In the genomic region with DNA sequence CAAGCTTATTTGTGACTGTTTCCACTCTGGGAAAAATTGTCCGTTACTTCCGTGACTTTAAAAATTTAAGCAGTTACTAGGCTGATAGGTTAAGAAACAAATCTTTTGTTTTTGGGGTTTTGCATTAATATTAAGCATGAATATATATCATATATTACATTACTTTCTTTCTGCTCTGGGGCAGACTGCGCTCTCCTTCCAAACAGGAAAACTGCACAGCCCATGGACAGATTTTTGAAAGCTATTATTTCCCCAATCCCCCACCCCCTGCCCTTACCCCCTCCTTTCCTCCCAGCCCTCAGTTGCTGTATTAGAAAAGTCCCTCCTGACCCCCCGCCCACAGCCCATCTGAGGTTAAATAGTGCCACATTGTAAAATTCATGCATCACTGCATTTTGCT, we compare ENCODE assay signal across 20 cellular contexts. TPM values are rescaled to one million over a fixed set of nuclear protein-coding genes. Genes with fewer than 3 reads are reported as not detected.
DNase-seq lines count a peak whose midpoint lies in the region; ATAC-seq, FAIRE-seq and TF ChIP-seq lines count a peak whose summit lies in the region.
"Had no signal": no experiment of that assay in that cellular context is flagged by ENCODE, and none has a peak within 500 bp of the region (broad histone marks: within the 10 kb centered on the region; RNA-seq: fewer than 3 reads in every experiment).

No MANE protein-coding gene starts in this region.

- no peak overlapping the region for H3K4me3 ChIP-seq in BLaER1 treated with 17β-estradiol and CSF1 and Interleukin-3, amounts not matched to agents 10 nM and 100 nM
- H3K4me3 ChIP-seq in adipocyte (ENCODE audit: low read length): no peak overlapping the region
- no peak overlapping the region for H3K4me3 ChIP-seq in neuronal stem cell (ENCODE audit: low read length in 2 of 2)
- H3K4me3 ChIP-seq in pancreas: no peak overlapping the region
- H3K4me3 ChIP-seq: BLaER1 had no signal

- no peak for TF ChIP-seq CTCF in pancreas (IDR thresholded peaks at IDR 0.05)

- WGBS in neuronal stem cell (ENCODE audit: extremely low coverage in 2 of 2, insufficient read length in 2 of 2, insufficient replicate concordance in 1 of 2), 2 donors: no CpG with 5 or more reads among the region's 4 CpGs
- WGBS in pancreas, 2 donors: 94 to 98% methylated on average over 4 of the region's 4 CpGs

- H2BK12ac ChIP-seq in neuronal stem cell (ENCODE audit: low read length): no peak overlapping the region

- no peaks in the 10 kb centered on the region for H3K27me3 ChIP-seq in BLaER1 treated with 17β-estradiol and CSF1 and Interleukin-3, amounts not matched to agents 10 nM and 100 nM
- H3K27me3 ChIP-seq in adipocyte (replicated peaks; ENCODE audit: control insufficient read depth, insufficient read depth, low read length): no peaks in the 10 kb centered on the region
- no peaks in the 10 kb centered on the region for H3K27me3 ChIP-seq in neuronal stem cell (ENCODE audit: control insufficient read depth in 3 of 3, insufficient read depth in 3 of 3, low read depth in 1 of 3, low read length in 3 of 3)
- no peaks in the 10 kb centered on the region for H3K27me3 ChIP-seq in pancreas
- H3K27me3 ChIP-seq: BE2C, BLaER1 had no signal

- H3K9ac ChIP-seq in BLaER1 treated with 17β-estradiol and CSF1 and Interleukin-3, amounts not matched to agents 10 nM and 100 nM: no peak overlapping the region
- no peak overlapping the region for H3K9ac ChIP-seq in adipocyte (ENCODE audit: low read length)
- H3K9ac ChIP-seq in neuronal stem cell (ENCODE audit: low read depth, low read length, poor library complexity): no peak overlapping the region
- H3K9ac ChIP-seq: BLaER1 had no signal

- H3K23ac ChIP-seq in neuronal stem cell (ENCODE audit: low read depth, low read length, poor library complexity): peak overlapping the region; percentile 11

- peak overlapping the region in 2 of 11 experiments; percentile 11 to 19; a peak in 2 of 22 replicates for H3K27ac ChIP-seq in BLaER1 treated with 17β-estradiol and CSF1 and Interleukin-3, amounts not matched to agents 10 nM and 100 nM
- no peak overlapping the region for H3K27ac ChIP-seq in neuronal stem cell (replicated peaks; ENCODE audit: low read length)
- H3K27ac ChIP-seq in pancreas: no peak overlapping the region
- H3K27ac ChIP-seq: BLaER1, C4-2B had no signal

- no peaks in the 10 kb centered on the region for H3K9me3 ChIP-seq in BLaER1 treated with 17β-estradiol and CSF1 and Interleukin-3, amounts not matched to agents 10 nM and 100 nM (replicated peaks in 1 of 11)
- H3K9me3 ChIP-seq in adipocyte (ENCODE audit: control insufficient read depth, low read length): no peaks in the 10 kb centered on the region
- H3K9me3 ChIP-seq in neuronal stem cell (replicated peaks in 1 of 2; ENCODE audit: control insufficient read depth in 2 of 2, insufficient read depth in 1 of 2, low read depth in 1 of 2, low read length in 2 of 2): no peaks in the 10 kb centered on the region
- no peaks in the 10 kb centered on the region for H3K9me3 ChIP-seq in pancreas
- H3K9me3 ChIP-seq: BE2C, BLaER1, Caco-2 had no signal

- no peak overlapping the region for H2BK5ac ChIP-seq in neuronal stem cell (ENCODE audit: low read length)

- intact Hi-C loops in pancreas (cut with DNase I): loop anchor here in 2 of 3 donors (10.0 kb wide), 2 partner anchors 323 to 683 kb away; no protein-coding TSS in a partner anchor

- no peak overlapping the region for H3K18ac ChIP-seq in neuronal stem cell (ENCODE audit: low read length)

- no peak overlapping the region for H4K8ac ChIP-seq in neuronal stem cell (ENCODE audit: low read depth, low read length)

- H2BK15ac ChIP-seq in neuronal stem cell (ENCODE audit: low read length): no peak overlapping the region

- no peak overlapping the region for H2AK5ac ChIP-seq in neuronal stem cell (ENCODE audit: low read depth, low read length)

- peaks cover 0 to 17% (median 3%) of the 10 kb centered on the region in 11 experiments; a peak in 8 of 22 replicates for H3K36me3 ChIP-seq in BLaER1 treated with 17β-estradiol and CSF1 and Interleukin-3, amounts not matched to agents 10 nM and 100 nM
- H3K36me3 ChIP-seq in adipocyte (ENCODE audit: control insufficient read depth, insufficient read depth, low read length, severe bottlenecking) (no peaks in the 10 kb centered on the region), neuronal stem cell (replicated peaks in 1 of 2; ENCODE audit: control insufficient read depth in 2 of 2, insufficient read depth in 2 of 2, low read length in 2 of 2) (peaks cover 0 to 27% of the 10 kb centered on the region in 2 donors), pancreas (no peaks in the 10 kb centered on the region)

- peaks cover 0 to 22% (median 3%) of the 10 kb centered on the region in 11 experiments; a peak in 8 of 22 replicates for H4K20me1 ChIP-seq in BLaER1 treated with 17β-estradiol and CSF1 and Interleukin-3, amounts not matched to agents 10 nM and 100 nM

- no peak for ATAC-seq in pancreas
- no peak for ATAC-seq in GM21515 (IDR thresholded peaks at IDR 0.05; ENCODE audit: unreplicated experiment)
- ATAC-seq: CD8-positive, alpha-beta T cell had no signal

- H2BK120ac ChIP-seq in neuronal stem cell (ENCODE audit: low read depth, low read length): no peak overlapping the region

- DNase-seq in adipocyte (ENCODE audit: low read depth) (peak; percentile 47), neuronal stem cell (ENCODE audit: low spot score) (no peak), pancreas (no peak)
- DNase-seq: 8988T; ACHN; BE2C; Caco-2; Calu3; CD4-positive, alpha-beta T cell; CD8-positive, alpha-beta T cell; DMS79 treated with DMSO at 0.1 percent for 48 hours; GF-D8 had no signal

- H4K91ac ChIP-seq in neuronal stem cell (ENCODE audit: low read depth, low read length, poor library complexity): no peak overlapping the region

- peaks cover 4 to 26% (median 21%) of the 10 kb centered on the region in 10 experiments; a peak in 19 of 20 replicates for H3K4me1 ChIP-seq in BLaER1 treated with 17β-estradiol and CSF1 and Interleukin-3, amounts not matched to agents 10 nM and 100 nM
- H3K4me1 ChIP-seq in adipocyte (ENCODE audit: control insufficient read depth, insufficient read depth, low read length) (peaks cover 19% of the 10 kb centered on the region), neuronal stem cell (ENCODE audit: control insufficient read depth in 2 of 2, insufficient read depth in 1 of 2, low read depth in 1 of 2, low read length in 2 of 2) (peaks cover 0 to 5% of the 10 kb centered on the region in 2 donors), pancreas (no peaks in the 10 kb centered on the region)
- H3K4me1 ChIP-seq: Caco-2 had no signal

- no peak overlapping the region for H2AFZ ChIP-seq in neuronal stem cell (ENCODE audit: low read length)

- no peaks in the 10 kb centered on the region for H3K79me1 ChIP-seq in neuronal stem cell (ENCODE audit: low read depth, low read length)

- H3K4me2 ChIP-seq in BLaER1 treated with 17β-estradiol and CSF1 and Interleukin-3, amounts not matched to agents 10 nM and 100 nM: peak overlapping the region in 7 of 11 experiments; percentile 21 to 56 (median 41); a peak in 10 of 22 replicates
- H3K4me2 ChIP-seq in neuronal stem cell (ENCODE audit: insufficient read depth, low read length, poor library complexity, severe bottlenecking): no peak overlapping the region
- H3K4me2 ChIP-seq: BLaER1 had no signal

- H3K14ac ChIP-seq in neuronal stem cell (ENCODE audit: low read length): no peak overlapping the region

- FAIRE-seq in pancreas (lab: Jason Lieb, UNC): no peak
- FAIRE-seq: A204.1, D721Med, G401.6, GM12891 had no signal

- no peak overlapping the region for H3K4ac ChIP-seq in neuronal stem cell (ENCODE audit: low read length)

RNA-seq across cellular contexts. Expression of a gene that starts 50.4 kb away (rescaled TPM):
- 94.4 TPM for polyA plus RNA-seq in neuronal stem cell (2013, experiment 1 of 2)
- polyA plus RNA-seq in neuronal stem cell (2013, experiment 2 of 2): 100 TPM
- total RNA-seq in pancreas: 10 to 100 TPM; 43.3 to 94.8 (median 75.0) TPM
- 10 to 100 TPM in 1 of 2 donors, 1 to 10 TPM in 1; 7.8 to 15.6 TPM for polyA plus RNA-seq in pancreas
